8 cellular contexts compared by ENCODE assay signal in the genomic region with DNA sequence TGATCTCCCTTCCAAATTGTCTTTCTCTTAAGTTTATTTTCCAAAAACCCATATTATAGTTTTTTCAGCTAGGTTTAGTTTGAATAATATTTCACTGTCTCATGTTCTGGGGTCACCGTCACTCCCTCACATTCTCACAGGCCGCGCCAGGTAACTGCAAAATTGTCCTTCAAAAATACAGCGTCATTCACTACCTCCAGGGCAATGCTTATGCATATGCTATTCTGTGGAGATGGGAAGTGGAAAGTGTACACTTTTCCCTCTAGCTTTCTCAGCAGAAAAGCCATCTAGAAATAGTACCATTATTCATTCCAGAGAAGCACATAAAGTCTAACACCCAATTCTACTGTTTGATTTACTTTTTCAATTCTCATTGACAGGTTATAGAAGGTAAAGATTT. TPM values are rescaled to one million over a fixed set of nuclear protein-coding genes. Genes with fewer than 3 reads are reported as not detected.
A peak's percentile ranks its signal among the peaks of the same experiment; 100 is the strongest.
DNase-seq lines count a peak whose midpoint lies in the region; ATAC-seq and TF ChIP-seq lines count a peak whose summit lies in the region.

No MANE protein-coding gene starts in this region.

- no peak for TF ChIP-seq POLR2A in breast epithelium (IDR thresholded peaks at IDR 0.05)

- no peak for DNase-seq in BJ (ENCODE audit: low read depth)
- no peak for DNase-seq in breast epithelium (ENCODE audit: low spot score in 2 of 2)
- no peak for DNase-seq in LoVo (ENCODE audit: low spot score)
- no peak for DNase-seq in AG20443 (ENCODE audit: low spot score)

- no peaks in the 10 kb centered on the region for H3K36me3 ChIP-seq in BJ (ENCODE audit: control insufficient read depth, insufficient read depth, low read length)
- no peaks in the 10 kb centered on the region for H3K36me3 ChIP-seq in breast epithelium
- no peaks in the 10 kb centered on the region for H3K36me3 ChIP-seq in mucosa of stomach (ENCODE audit: control insufficient read depth, insufficient read depth, low read length)

- POLR2A ChIA-PET in BJ (lab: Charles Lee), result no interaction called here

- H3K9ac ChIP-seq in mucosa of stomach (ENCODE audit: low read length), result peak overlapping the region; percentile 98

- H3K27me3 ChIP-seq in BJ (ENCODE audit: control insufficient read depth, insufficient read depth, low read length), result no peaks in the 10 kb centered on the region
- H3K27me3 ChIP-seq in breast epithelium, result no peaks in the 10 kb centered on the region
- no peaks in the 10 kb centered on the region for H3K27me3 ChIP-seq in mucosa of stomach (ENCODE audit: control insufficient read depth, insufficient read depth, low read length)

- peak overlapping the region; percentile 88 to 89 for H3K27ac ChIP-seq in breast epithelium

- CTCF ChIA-PET in BJ (lab: Yijun Ruan, JAX), result interaction anchor here (0.7 to 1.6 kb wide), 3 partner anchors 16 to 87 kb away, joined by 3 to 5 read pairs (median 3); no protein-coding TSS in a partner anchor

- H3K4me3 ChIP-seq in BJ (ENCODE audit: low read depth, low read length) (peak overlapping the region; percentile 55), breast epithelium (peak overlapping the region; percentile 61 to 89 (median 83)), mucosa of stomach (ENCODE audit: low read length) (peak overlapping the region; percentile 88)

- ATAC-seq in HG03378 (IDR thresholded peaks at IDR 0.05; ENCODE audit: unreplicated experiment), result peak; percentile 10
- ATAC-seq in HG03196 (IDR thresholded peaks at IDR 0.05; ENCODE audit: unreplicated experiment), result no peak
- ATAC-seq in HG03460 (IDR thresholded peaks at IDR 0.05; ENCODE audit: unreplicated experiment), result no peak

- no peak for TF ChIP-seq CTCF in BJ (IDR thresholded peaks at IDR 0.05; ENCODE audit: insufficient read depth, low read depth, low read length)
- TF ChIP-seq CTCF in breast epithelium (IDR thresholded peaks at IDR 0.05), result no peak

- intact Hi-C loops in breast epithelium (cut with DNase I; ENCODE audit: low total_unique reads), result no loop called here

- H3K4me1 ChIP-seq in breast epithelium (no peaks in the 10 kb centered on the region), mucosa of stomach (ENCODE audit: control insufficient read depth, insufficient read depth, low read length) (peaks cover 3% of the 10 kb centered on the region)

- no peaks in the 10 kb centered on the region for H3K9me3 ChIP-seq in breast epithelium
- no peaks in the 10 kb centered on the region for H3K9me3 ChIP-seq in mucosa of stomach (ENCODE audit: control insufficient read depth, low read length)

RNA-seq across cellular contexts. Expression of a gene that starts 0.9 kb away (rescaled TPM):
- 3.4 and 7.7 TPM in 2 replicates for polyA plus RNA-seq in BJ (2011; rRNA removed)
- polyA minus RNA-seq in BJ (2011; rRNA and poly(A)+ RNA removed), result 1.1 and 1.6 TPM in 2 replicates
- 10 to 100 TPM; 11.8 to 31.0 (median 12.8) TPM for total RNA-seq in breast epithelium
